In the genomic region with DNA sequence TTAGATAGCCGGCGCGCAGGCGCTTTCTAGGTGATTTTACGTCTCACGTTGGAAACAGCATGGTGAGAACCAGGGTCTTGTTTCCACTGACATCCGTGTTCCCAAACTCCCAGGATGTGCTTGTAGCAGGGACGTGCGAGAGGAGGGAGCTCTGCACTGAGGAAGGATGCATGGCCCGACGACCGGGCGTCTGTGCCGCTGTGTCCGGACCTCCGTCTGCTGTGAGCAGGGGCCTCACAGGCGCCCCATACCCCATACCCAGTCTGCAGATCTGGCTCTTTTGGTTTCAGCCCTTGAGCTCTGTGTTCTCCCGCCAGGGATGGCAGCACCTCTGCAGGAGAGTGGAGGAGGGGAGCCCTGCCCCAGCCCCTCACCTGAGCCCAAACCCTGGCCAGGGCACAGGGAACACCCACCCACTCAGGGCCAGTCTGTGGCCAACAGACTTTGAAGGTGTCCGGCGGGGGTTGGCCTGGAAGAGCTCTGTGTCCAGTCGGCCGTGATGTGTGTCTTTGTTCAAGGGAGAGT, we compare ENCODE assay signal across 30 cellular contexts.
"Had no signal": no experiment of that assay in that cellular context is flagged by ENCODE, and none has a peak within 500 bp of the region (broad histone marks: within the 10 kb centered on the region; RNA-seq: fewer than 3 reads in every experiment).

No MANE protein-coding gene starts in this region.

- H3K27me3 Mint-ChIP-seq: dendritic cell treated with granulocyte-macrophage colony-stimulating factor and Interleukin-4, amounts not matched to agents 40 ng/mL and 50 ng/mL, for 4 days; memory B cell; type B pancreatic cell had no signal

- DNase-seq: colonic mucosa; effector memory CD4-positive, alpha-beta T cell; foreskin keratinocyte; glutamatergic neuron; heart right ventricle; hippocampal formation; kidney glomerular epithelial cell; left colon; left ventricle myocardium superior; lower lobe of right lung; occipital lobe; ovary; stimulated activated CD4-positive, alpha-beta T cell treated with anti-CD3 and anti-CD28 coated beads, Interleukin-12 subunit alpha, Interleukin-12 subunit beta, amount 100 ng/mL, for 4 hours; stimulated activated CD4-positive, alpha-beta T cell treated with anti-CD3 and anti-CD28 coated beads, Interleukin-1b, Interleukin-23, amount 100 ng/mL, for 48 hours; stimulated activated CD4-positive, alpha-beta T cell treated with anti-CD3 and anti-CD28 coated beads, Interleukin-4, amount 100 ng/mL, for 1 hour; stimulated activated CD8-positive, alpha-beta memory T cell treated with anti-CD3 and anti-CD28 coated beads, Interleukin-4, amount 100 ng/mL, for 48 hours; stimulated activated naive CD4-positive, alpha-beta T cell treated with Interleukin-2 at 50 U/mL for 16 hours; stomach; testis; tibial artery had no signal

- H3K4me1 Mint-ChIP-seq: memory B cell had no signal

- H3K4me2 ChIP-seq: smooth muscle cell had no signal

- H3K27ac Mint-ChIP-seq: dendritic cell treated with granulocyte-macrophage colony-stimulating factor and Interleukin-4, amounts not matched to agents 40 ng/mL and 50 ng/mL, for 4 days; memory B cell; natural killer cell treated with Interleukin-12 subunit alpha and Interleukin-12 subunit beta and Interleukin-15 and Interleukin-18, amount 100 ng/mL, for 72 hours; type B pancreatic cell had no signal

- H3K4me1 ChIP-seq: colonic mucosa, foreskin keratinocyte, lower lobe of right lung, stomach had no signal

- H3K27me3 ChIP-seq: colonic mucosa, foreskin keratinocyte, ovary, stomach, testis had no signal

- H3K4me3 ChIP-seq: colonic mucosa, esophagus muscularis mucosa, heart right ventricle, lower lobe of right lung, ovary, smooth muscle cell, stomach, testis, tibial artery had no signal

- H3K4me3 Mint-ChIP-seq: central memory CD8-positive, alpha-beta T cell; dendritic cell treated with granulocyte-macrophage colony-stimulating factor and Interleukin-4, amounts not matched to agents 40 ng/mL and 50 ng/mL, for 4 days; memory B cell; natural killer cell treated with Interleukin-12 subunit alpha and Interleukin-12 subunit beta and Interleukin-15 and Interleukin-18, amount 100 ng/mL, for 72 hours; type B pancreatic cell had no signal

- H3K9me3 ChIP-seq: colonic mucosa, esophagus muscularis mucosa, heart right ventricle, lower lobe of right lung, ovary, stomach, testis, tibial artery had no signal

- H3K9me3 Mint-ChIP-seq: central memory CD8-positive, alpha-beta T cell; dendritic cell treated with granulocyte-macrophage colony-stimulating factor and Interleukin-4, amounts not matched to agents 40 ng/mL and 50 ng/mL, for 4 days; memory B cell; natural killer cell treated with Interleukin-12 subunit alpha and Interleukin-12 subunit beta and Interleukin-15 and Interleukin-18, amount 100 ng/mL, for 72 hours; type B pancreatic cell had no signal

- FAIRE-seq: endothelial cell of umbilical vein, islet of Langerhans had no signal

- H3K27ac ChIP-seq: colonic mucosa, esophagus muscularis mucosa, foreskin keratinocyte, heart right ventricle, lower lobe of right lung, ovary, stomach, testis, tibial artery had no signal

- ATAC-seq: foreskin keratinocyte; heart right ventricle; left colon; left ventricle myocardium superior; lower lobe of right lung; natural killer cell treated with Interleukin-12 subunit alpha and Interleukin-12 subunit beta and Interleukin-15 and Interleukin-18, amount 100 ng/mL, for 72 hours; sciatic nerve had no signal

- H3K36me3 Mint-ChIP-seq: memory B cell; natural killer cell treated with Interleukin-12 subunit alpha and Interleukin-12 subunit beta and Interleukin-15 and Interleukin-18, amount 100 ng/mL, for 72 hours; type B pancreatic cell had no signal

- H3K36me3 ChIP-seq: colonic mucosa, esophagus muscularis mucosa, heart right ventricle, lower lobe of right lung, ovary, stomach, tibial artery had no signal
